ENCODE assay signal across 11 cellular contexts in genomic region chr7:92646966-92647625, GRCh38. TPM values are rescaled to one million over a fixed set of nuclear protein-coding genes. Genes with fewer than 3 reads are reported as not detected.
A peak's percentile ranks its signal among the peaks of the same experiment; 100 is the strongest.
DNase-seq lines count a peak whose midpoint lies in the region; ATAC-seq and TF ChIP-seq lines count a peak whose summit lies in the region.
"Had no signal": no experiment of that assay in that cellular context is flagged by ENCODE, and none has a peak within 500 bp of the region (broad histone marks: within the 10 kb centered on the region; RNA-seq: fewer than 3 reads in every experiment).

No MANE protein-coding gene starts in this region.

- H3K27ac ChIP-seq in transverse colon (peak overlapping the region; percentile 67 to 81 (median 76)), MM.1S (ENCODE audit: low read length) (no peak overlapping the region)
- H3K27ac ChIP-seq: prostate gland had no signal

- H3K4me3 ChIP-seq in transverse colon = no peak overlapping the region
- H3K4me3 ChIP-seq in MM.1S (ENCODE audit: low read length) = no peak overlapping the region
- H3K4me3 ChIP-seq: prostate gland had no signal

- no peak overlapping the region for H2AFZ ChIP-seq in MM.1S (ENCODE audit: low read length)

- no peak for TF ChIP-seq CTCF in transverse colon (IDR thresholded peaks at IDR 0.05)
- TF ChIP-seq CTCF in MM.1S (IDR thresholded peaks at IDR 0.05; ENCODE audit: low read length) = no peak

- H3K9me3 ChIP-seq in transverse colon (no peaks in the 10 kb centered on the region), MM.1S (replicated peaks; ENCODE audit: insufficient read depth, low read length) (no peaks in the 10 kb centered on the region)
- H3K9me3 ChIP-seq: prostate gland had no signal

- peaks cover 97% of the 10 kb centered on the region for H3K4me1 Mint-ChIP-seq in stimulated activated naive CD8-positive, alpha-beta T cell treated with anti-CD3 and anti-CD28 coated beads, Interleukin-15, Interleukin-2, amounts not matched to agents 100 ng/mL and 50 ng/mL, for 24 hours (ENCODE audit: low read depth)
- peaks cover 75% of the 10 kb centered on the region for H3K4me1 Mint-ChIP-seq in activated naive CD8-positive, alpha-beta T cell (ENCODE audit: low read depth)

- no peak overlapping the region for H3K9ac ChIP-seq in MM.1S (ENCODE audit: low read length)

- no peak for TF ChIP-seq POLR2A in transverse colon (IDR thresholded peaks at IDR 0.05)

- WGBS in transverse colon (ENCODE audit: low coverage in 1 of 2), 2 donors = 32 to 56% methylated on average over 5 of the region's 5 CpGs

- intact Hi-C loops in transverse colon (cut with DNase I; ENCODE audit: low total_unique reads) = no loop called here

- TF ChIP-seq EP300 in transverse colon (IDR thresholded peaks at IDR 0.05; ENCODE audit: low read depth) = no peak

- in situ Hi-C loops in transverse colon (cut with MboI; ENCODE audit: low pct_ligation_motif_present in 1 of 4, low pct_unique_long_range_greater_than_20kb in 1 of 4, low sequenced_read_pairs in 3 of 4) = no loop called here

- ATAC-seq in stimulated activated naive CD8-positive, alpha-beta T cell treated with anti-CD3 and anti-CD28 coated beads, Interleukin-15, Interleukin-2, amounts not matched to agents 100 U/mL and 50 U/mL, for 24 hours = no peak
- ATAC-seq in HG03135 (IDR thresholded peaks at IDR 0.05; ENCODE audit: unreplicated experiment) = peak; percentile 53

- peak overlapping the region; percentile 19 for H3K4me3 Mint-ChIP-seq in stimulated activated naive CD8-positive, alpha-beta T cell treated with anti-CD3 and anti-CD28 coated beads, Interleukin-15, Interleukin-2, amounts not matched to agents 100 ng/mL and 50 ng/mL, for 24 hours
- H3K4me3 Mint-ChIP-seq in activated naive CD8-positive, alpha-beta T cell = no peak overlapping the region

- H3F3A ChIP-seq in MM.1S (ENCODE audit: insufficient read depth, low read length) = no peaks in the 10 kb centered on the region

- H3K4me2 ChIP-seq in MM.1S (ENCODE audit: low read depth, low read length) = no peak overlapping the region

- H3K27me3 ChIP-seq in transverse colon (no peaks in the 10 kb centered on the region), MM.1S (replicated peaks; ENCODE audit: insufficient read depth, low read length) (no peaks in the 10 kb centered on the region)

- H3K36me3 ChIP-seq in transverse colon (no peaks in the 10 kb centered on the region), MM.1S (replicated peaks; ENCODE audit: insufficient read depth, low read length) (no peaks in the 10 kb centered on the region)
- H3K36me3 ChIP-seq: prostate gland had no signal

- peak overlapping the region; percentile 99 for H3K27ac Mint-ChIP-seq in stimulated activated naive CD8-positive, alpha-beta T cell treated with anti-CD3 and anti-CD28 coated beads, Interleukin-15, Interleukin-2, amounts not matched to agents 100 ng/mL and 50 ng/mL, for 24 hours
- peak overlapping the region; percentile 98 for H3K27ac Mint-ChIP-seq in activated naive CD8-positive, alpha-beta T cell

- peaks cover 57% of the 10 kb centered on the region for H3K79me2 ChIP-seq in MM.1S (ENCODE audit: low read length)

- DNase-seq in stimulated activated naive CD8-positive, alpha-beta T cell treated with anti-CD3 and anti-CD28 coated beads, Interleukin-15, Interleukin-2, amounts not matched to agents 100 U/mL and 50 U/mL, for 24 hours = no peak
- DNase-seq in transverse colon (no peak), MM.1S (no peak), NCI-H2029 (lab: John Stamatoyannopoulos, UW) (no peak)
- DNase-seq in stimulated activated CD4-positive, alpha-beta T cell treated with anti-CD3 and anti-CD28 coated beads, Interleukin-4, amount 100 ng/mL, for 1 hour = no peak
- DNase-seq: NCI-H774, T-helper 9 cell had no signal

- H3K36me3 Mint-ChIP-seq in stimulated activated naive CD8-positive, alpha-beta T cell treated with anti-CD3 and anti-CD28 coated beads, Interleukin-15, Interleukin-2, amounts not matched to agents 100 ng/mL and 50 ng/mL, for 24 hours (ENCODE audit: low read depth) = peaks cover 68% of the 10 kb centered on the region
- peaks cover 23% of the 10 kb centered on the region for H3K36me3 Mint-ChIP-seq in activated naive CD8-positive, alpha-beta T cell

- H4K20me1 ChIP-seq in MM.1S (ENCODE audit: insufficient read depth, low read length) = no peaks in the 10 kb centered on the region

- H3K27me3 Mint-ChIP-seq in stimulated activated naive CD8-positive, alpha-beta T cell treated with anti-CD3 and anti-CD28 coated beads, Interleukin-15, Interleukin-2, amounts not matched to agents 100 ng/mL and 50 ng/mL, for 24 hours = no peaks in the 10 kb centered on the region
- H3K27me3 Mint-ChIP-seq in activated naive CD8-positive, alpha-beta T cell = no peaks in the 10 kb centered on the region

- H3K4me1 ChIP-seq in transverse colon (peaks cover 2 to 69% (median 35%) of the 10 kb centered on the region in 4 donors), MM.1S (ENCODE audit: low read length) (no peaks in the 10 kb centered on the region)
- H3K4me1 ChIP-seq: prostate gland had no signal

- H3K9me2 ChIP-seq in MM.1S (replicated peaks; ENCODE audit: insufficient read depth, low read length) = no peaks in the 10 kb centered on the region

- H3K9me3 Mint-ChIP-seq in stimulated activated naive CD8-positive, alpha-beta T cell treated with anti-CD3 and anti-CD28 coated beads, Interleukin-15, Interleukin-2, amounts not matched to agents 100 ng/mL and 50 ng/mL, for 24 hours = no peaks in the 10 kb centered on the region
- H3K9me3 Mint-ChIP-seq in activated naive CD8-positive, alpha-beta T cell (ENCODE audit: low read depth) = no peaks in the 10 kb centered on the region

RNA-seq across cellular contexts. Expression of gene FAM133B, which starts 56.9 kb away (rescaled TPM):
- total RNA-seq in transverse colon = 10 to 100 TPM in 3 of 4 donors, 1 to 10 TPM in 1; 6.8 to 32.6 (median 15.3) TPM
